In genomic region chr4:40998680-40999358, GRCh38 we compare ENCODE assay signal across 12 cellular contexts.
DNase-seq lines count a peak whose midpoint lies in the region; FAIRE-seq and TF ChIP-seq lines count a peak whose summit lies in the region.
"Had no signal": no experiment of that assay in that cellular context is flagged by ENCODE, and none has a peak within 500 bp of the region (broad histone marks: within the 10 kb centered on the region; RNA-seq: fewer than 3 reads in every experiment).

No MANE protein-coding gene starts in this region.

- TF ChIP-seq CTCF in endothelial cell (IDR thresholded peaks at IDR 0.05; ENCODE audit: unreplicated experiment): no peak

- no peaks in the 10 kb centered on the region for H3K9me3 Mint-ChIP-seq in endothelial cell (ENCODE audit: unreplicated experiment)
- H3K9me3 Mint-ChIP-seq: activated B cell treated with CpG ODN at 0.5 μM for 24 hours had no signal

- peak; percentile 78 for DNase-seq in EL
- peak; percentile 78 to 83 for DNase-seq in NOMO-1 (lab: John Stamatoyannopoulos, UW; ENCODE audit: unreplicated experiment in 2 of 2)
- DNase-seq in endothelial cell (ENCODE audit: low spot score): no peak
- peak; percentile 83 for DNase-seq in myocyte (ENCODE audit: low read depth)
- DNase-seq in NCI-H1105 treated with DMSO at 0.1 percent for 48 hours (lab: John Stamatoyannopoulos, UW): no peak
- no peak for DNase-seq in GM19239 (ENCODE audit: insufficient read length, low spot score)
- DNase-seq in NAMALWA (ENCODE audit: low spot score): no peak
- no peak for DNase-seq in hepatic stellate cell (ENCODE audit: low spot score)
- DNase-seq: activated B cell treated with CpG ODN at 0.5 μM for 24 hours; effector memory CD8-positive, alpha-beta T cell; NCI-H1092 treated with DMSO at 0.1 percent for 48 hours; NK-92 treated with Interleukin-12 subunit alpha and Interleukin-12 subunit beta, amount 100 ng/mL, for 24 hours had no signal

- peaks cover 19% of the 10 kb centered on the region for H3K36me3 Mint-ChIP-seq in endothelial cell (ENCODE audit: low read depth, unreplicated experiment)

- peaks cover 2% of the 10 kb centered on the region for H3K27me3 Mint-ChIP-seq in endothelial cell (ENCODE audit: unreplicated experiment)
- H3K27me3 Mint-ChIP-seq: activated B cell treated with CpG ODN at 0.5 μM for 24 hours had no signal

- peak overlapping the region; percentile 63 for H3K27ac Mint-ChIP-seq in endothelial cell (ENCODE audit: unreplicated experiment)
- H3K27ac Mint-ChIP-seq: activated B cell treated with CpG ODN at 0.5 μM for 24 hours; effector memory CD8-positive, alpha-beta T cell had no signal

- peaks cover 11% of the 10 kb centered on the region for H3K4me1 Mint-ChIP-seq in endothelial cell (ENCODE audit: unreplicated experiment)
- H3K4me1 Mint-ChIP-seq: activated B cell treated with CpG ODN at 0.5 μM for 24 hours had no signal

- no peak overlapping the region for H3K4me3 Mint-ChIP-seq in endothelial cell (ENCODE audit: unreplicated experiment)
- H3K4me3 Mint-ChIP-seq: activated B cell treated with CpG ODN at 0.5 μM for 24 hours; effector memory CD8-positive, alpha-beta T cell had no signal

- FAIRE-seq in GM19239 (lab: Jason Lieb, UNC): no peak

Comparison
In these comparisons a context has a peak if more than half of its experiments do, and no peak if none do; other contexts are left out.
1. DNase-seq: peak in EL (single experiment), NOMO-1 (2 of 2) and myocyte (single experiment); none in endothelial cell (single experiment), NCI-H1105 treated with DMSO at 0.1 percent for 48 hours (single experiment), GM19239 (single experiment), NAMALWA (single experiment) and hepatic stellate cell (single experiment).